ENCODE assay signal across 8 cellular contexts in the genomic region with DNA sequence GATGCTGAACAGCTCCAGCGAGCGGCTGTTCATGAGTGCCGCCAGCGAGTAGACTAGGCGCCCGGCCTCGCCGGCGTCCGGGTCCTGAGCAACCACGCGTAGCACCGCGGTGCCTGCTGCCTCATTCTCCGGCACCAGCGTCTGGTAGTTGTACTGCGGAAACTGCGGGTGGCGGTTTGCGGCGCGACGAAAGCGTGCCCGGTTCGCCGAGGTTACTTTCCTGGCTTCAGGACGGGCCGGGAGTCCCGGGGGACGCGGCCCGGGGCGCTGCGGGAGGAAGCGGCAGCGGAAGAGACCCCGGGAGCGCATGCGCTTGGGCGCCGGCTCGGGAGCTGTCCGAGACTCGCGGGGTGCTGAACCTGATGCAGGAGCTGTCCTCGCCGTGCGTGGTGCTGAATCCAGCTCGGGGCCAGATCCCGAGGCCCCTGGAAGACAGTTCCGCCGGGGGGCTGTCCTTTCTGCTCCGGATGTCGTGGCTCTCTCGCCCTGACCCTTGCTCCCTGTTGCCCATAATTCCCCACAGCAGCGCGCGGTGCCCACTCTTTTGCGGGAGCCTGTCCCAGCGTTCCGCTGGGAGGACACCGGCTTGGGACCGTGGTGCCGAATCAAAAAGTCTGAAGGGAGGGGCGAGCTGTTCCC. TPM values are rescaled to one million over a fixed set of nuclear protein-coding genes. Genes with fewer than 3 reads are reported as not detected.
DNase-seq lines count a peak whose midpoint lies in the region; ATAC-seq, FAIRE-seq and TF ChIP-seq lines count a peak whose summit lies in the region.

No MANE protein-coding gene starts in this region.

- TF ChIP-seq RAD21 in SK-N-SH (IDR thresholded peaks at IDR 0.05; ENCODE audit: low read length), result no peak

- CTCF ChIA-PET in SK-N-SH (lab: Yijun Ruan, JAX), result interaction anchor here (0.6 to 4.5 kb wide), 4 partner anchors 26 to 467 kb away, joined by 3 to 33 read pairs (median 4); a partner anchor contains a TSS

- ATAC-seq in left ventricle myocardium superior (peak; percentile 52), HG03432 (IDR thresholded peaks at IDR 0.05; ENCODE audit: unreplicated experiment) (no peak)

- H3K9ac ChIP-seq in SK-N-SH (no peak overlapping the region; the same call in 1 of the 2 replicates), adipocyte (ENCODE audit: low read length) (no peak overlapping the region)

- no peak for TF ChIP-seq POLR2A in GM12892 (IDR thresholded peaks at IDR 0.05; ENCODE audit: low read depth, low read length)

- H3K9me3 ChIP-seq in SK-N-SH, result no peaks in the 10 kb centered on the region
- H3K9me3 ChIP-seq in adipocyte (ENCODE audit: control insufficient read depth, low read length), result no peaks in the 10 kb centered on the region

- POLR2A ChIA-PET in SK-N-SH (lab: Yijun Ruan, JAX), result interaction anchor here (0.6 to 1.9 kb wide), 4 partner anchors 26 to 102 kb away, joined by 3 to 15 read pairs (median 4); a partner anchor contains a TSS

- intact Hi-C loops in left ventricle myocardium superior (cut with micrococcal nuclease), result no loop called here

- H3K9me2 ChIP-seq in SK-N-SH, result no peaks in the 10 kb centered on the region

- TF ChIP-seq EP300 in SK-N-SH (IDR thresholded peaks at IDR 0.05; ENCODE audit: borderline replicate concordance in 1 of 2, low read depth in 1 of 2, low read length in 1 of 2), result no peak

- peaks cover 28% of the 10 kb centered on the region for H3K79me2 ChIP-seq in SK-N-SH (ENCODE audit: insufficient read depth)

- 81% methylated on average over 47 of the region's 66 CpGs for WGBS in SK-N-SH (ENCODE audit: low lambda C conversion rate)

- H3K27me3 ChIP-seq in SK-N-SH (ENCODE audit: insufficient read depth), result no peaks in the 10 kb centered on the region
- H3K27me3 ChIP-seq in adipocyte (replicated peaks; ENCODE audit: control insufficient read depth, insufficient read depth, low read length), result no peaks in the 10 kb centered on the region

- H3K4me3 ChIP-seq in SK-N-SH (ENCODE audit: low read depth in 2 of 2, low read length in 1 of 2), result peak overlapping the region; percentile 61 to 77
- H3K4me3 ChIP-seq in adipocyte (ENCODE audit: low read length), result peak overlapping the region; percentile 79
- peak overlapping the region; percentile 51 for H3K4me3 ChIP-seq in retinal pigment epithelial cell (ENCODE audit: low read length)

- peaks cover 16% of the 10 kb centered on the region; the same call in 1 of the 2 replicates for H4K20me1 ChIP-seq in SK-N-SH (ENCODE audit: insufficient read depth)

- no peak overlapping the region for H3K27ac ChIP-seq in SK-N-SH (ENCODE audit: low read depth in 2 of 2, low read length in 1 of 2)

- no peak overlapping the region for H2AFZ ChIP-seq in SK-N-SH (ENCODE audit: low read depth)

- H3K4me2 ChIP-seq in SK-N-SH, result peak overlapping the region; percentile 98; the same call in 1 of the 2 replicates

- peaks cover 12% of the 10 kb centered on the region for H3F3A ChIP-seq in SK-N-SH (replicated peaks; ENCODE audit: insufficient read depth)

- DNase-seq in GM12892 (ENCODE audit: insufficient read length) (peak; percentile 83), SK-N-SH (no peak), adipocyte (ENCODE audit: low read depth) (peak; percentile 83), left ventricle myocardium superior (peak; percentile 80), retinal pigment epithelial cell (ENCODE audit: low read depth) (no peak), SW480 (ENCODE audit: low spot score) (no peak), DMS153 treated with DMSO at 0.1 percent for 48 hours (lab: John Stamatoyannopoulos, UW; ENCODE audit: unreplicated experiment) (no peak)

- no peak for TF ChIP-seq CTCF in SK-N-SH (IDR thresholded peaks at IDR 0.05)
- TF ChIP-seq CTCF in retinal pigment epithelial cell (conservative IDR thresholded peaks at IDR 0.05; ENCODE audit: low read depth, low read length), result no peak

- H3K36me3 ChIP-seq in SK-N-SH (replicated peaks in 1 of 2; ENCODE audit: control insufficient read depth in 1 of 2, insufficient read depth in 2 of 2, low read length in 1 of 2), result peaks cover 15 to 38% of the 10 kb centered on the region in 2 experiments
- H3K36me3 ChIP-seq in adipocyte (ENCODE audit: control insufficient read depth, insufficient read depth, low read length, severe bottlenecking), result no peaks in the 10 kb centered on the region

- FAIRE-seq in GM12892 (lab: Jason Lieb, UNC), result peak; percentile 78

- H3K4me1 ChIP-seq in SK-N-SH (ENCODE audit: control insufficient read depth in 1 of 2, insufficient read depth in 2 of 2, low read depth in 1 of 2, low read length in 1 of 2) (peaks cover 4 to 23% of the 10 kb centered on the region in 2 experiments; a peak in 2 of 4 replicates), adipocyte (ENCODE audit: control insufficient read depth, insufficient read depth, low read length) (peaks cover 24% of the 10 kb centered on the region)

TF ChIP-seq in SK-N-SH, 30 proteins besides CTCF, POLR2A, EP300 and RAD21:
- TF ChIP-seq, protein P1, sequence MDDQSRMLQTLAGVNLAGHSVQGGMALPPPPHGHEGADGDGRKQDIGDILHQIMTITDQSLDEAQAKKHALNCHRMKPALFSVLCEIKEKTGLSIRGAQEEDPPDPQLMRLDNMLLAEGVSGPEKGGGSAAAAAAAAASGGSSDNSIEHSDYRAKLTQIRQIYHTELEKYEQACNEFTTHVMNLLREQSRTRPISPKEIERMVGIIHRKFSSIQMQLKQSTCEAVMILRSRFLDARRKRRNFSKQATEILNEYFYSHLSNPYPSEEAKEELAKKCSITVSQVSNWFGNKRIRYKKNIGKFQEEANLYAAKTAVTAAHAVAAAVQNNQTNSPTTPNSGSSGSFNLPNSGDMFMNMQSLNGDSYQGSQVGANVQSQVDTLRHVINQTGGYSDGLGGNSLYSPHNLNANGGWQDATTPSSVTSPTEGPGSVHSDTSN (IDR thresholded peaks at IDR 0.05), result no peak
- TF ChIP-seq SIN3A (IDR thresholded peaks at IDR 0.05; ENCODE audit: borderline replicate concordance, low read depth, low read length), result peak; percentile 96
- TF ChIP-seq, protein P2, sequence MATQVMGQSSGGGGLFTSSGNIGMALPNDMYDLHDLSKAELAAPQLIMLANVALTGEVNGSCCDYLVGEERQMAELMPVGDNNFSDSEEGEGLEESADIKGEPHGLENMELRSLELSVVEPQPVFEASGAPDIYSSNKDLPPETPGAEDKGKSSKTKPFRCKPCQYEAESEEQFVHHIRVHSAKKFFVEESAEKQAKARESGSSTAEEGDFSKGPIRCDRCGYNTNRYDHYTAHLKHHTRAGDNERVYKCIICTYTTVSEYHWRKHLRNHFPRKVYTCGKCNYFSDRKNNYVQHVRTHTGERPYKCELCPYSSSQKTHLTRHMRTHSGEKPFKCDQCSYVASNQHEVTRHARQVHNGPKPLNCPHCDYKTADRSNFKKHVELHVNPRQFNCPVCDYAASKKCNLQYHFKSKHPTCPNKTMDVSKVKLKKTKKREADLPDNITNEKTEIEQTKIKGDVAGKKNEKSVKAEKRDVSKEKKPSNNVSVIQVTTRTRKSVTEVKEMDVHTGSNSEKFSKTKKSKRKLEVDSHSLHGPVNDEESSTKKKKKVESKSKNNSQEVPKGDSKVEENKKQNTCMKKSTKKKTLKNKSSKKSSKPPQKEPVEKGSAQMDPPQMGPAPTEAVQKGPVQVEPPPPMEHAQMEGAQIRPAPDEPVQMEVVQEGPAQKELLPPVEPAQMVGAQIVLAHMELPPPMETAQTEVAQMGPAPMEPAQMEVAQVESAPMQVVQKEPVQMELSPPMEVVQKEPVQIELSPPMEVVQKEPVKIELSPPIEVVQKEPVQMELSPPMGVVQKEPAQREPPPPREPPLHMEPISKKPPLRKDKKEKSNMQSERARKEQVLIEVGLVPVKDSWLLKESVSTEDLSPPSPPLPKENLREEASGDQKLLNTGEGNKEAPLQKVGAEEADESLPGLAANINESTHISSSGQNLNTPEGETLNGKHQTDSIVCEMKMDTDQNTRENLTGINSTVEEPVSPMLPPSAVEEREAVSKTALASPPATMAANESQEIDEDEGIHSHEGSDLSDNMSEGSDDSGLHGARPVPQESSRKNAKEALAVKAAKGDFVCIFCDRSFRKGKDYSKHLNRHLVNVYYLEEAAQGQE (IDR thresholded peaks at IDR 0.05; ENCODE audit: low read depth, low read length), result peak; percentile 99
TF ChIP-seq in SK-N-SH: peak in this region for 2.

RNA-seq across cellular contexts. Expression of a gene that starts 1.1 kb away (rescaled TPM):
- 0.89 TPM for polyA plus RNA-seq in GM12892 (2012; ENCODE audit: missing spikeins)
- 10.0 and 11.7 TPM in 2 replicates for polyA plus RNA-seq in SK-N-SH (2012; rRNA removed)
- polyA plus RNA-seq in SK-N-SH (2012; cell fraction: cytosol; rRNA removed), result 3.9 and 6.8 TPM in 2 replicates
- polyA plus RNA-seq in SK-N-SH (2012; cell fraction: nucleus; rRNA removed), result 32.5 and 36.5 TPM in 2 replicates
- total RNA-seq in left ventricle myocardium superior, result 0.35 TPM

RNA-seq across cellular contexts. Expression of a gene that starts 24.1 kb away (rescaled TPM):
- polyA plus RNA-seq in GM12892 (2012; ENCODE audit: missing spikeins), result 20.2 TPM
- polyA plus RNA-seq in SK-N-SH (2012; rRNA removed), result 20.4 and 24.9 TPM in 2 replicates
- polyA plus RNA-seq in SK-N-SH (2012; cell fraction: cytosol; rRNA removed), result 5.7 and 12.2 TPM in 2 replicates
- 50.4 and 56.5 TPM in 2 replicates for polyA plus RNA-seq in SK-N-SH (2012; cell fraction: nucleus; rRNA removed)
- total RNA-seq in left ventricle myocardium superior, result 13.6 TPM

RNA-seq across cellular contexts. Expression of a gene that starts 26.4 kb away (rescaled TPM):
- 14.3 TPM for polyA plus RNA-seq in GM12892 (2012; ENCODE audit: missing spikeins)
- polyA plus RNA-seq in SK-N-SH (2012; rRNA removed), result 31.9 and 39.6 TPM in 2 replicates
- 4.0 and 6.8 TPM in 2 replicates for polyA plus RNA-seq in SK-N-SH (2012; cell fraction: cytosol; rRNA removed)
- 246 and 273 TPM in 2 replicates for polyA plus RNA-seq in SK-N-SH (2012; cell fraction: nucleus; rRNA removed)
- 12.3 TPM for total RNA-seq in left ventricle myocardium superior

RNA-seq across cellular contexts. Expression of a gene that starts 40.1 kb away (rescaled TPM):
- not detected for polyA plus RNA-seq in GM12892 (2012; ENCODE audit: missing spikeins)
- not detected in 2 replicates for polyA plus RNA-seq in SK-N-SH (2012; rRNA removed)
- polyA plus RNA-seq in SK-N-SH (2012; cell fraction: cytosol; rRNA removed), result not detected in 2 replicates
- 0.43 and 1.0 TPM in 2 replicates for polyA plus RNA-seq in SK-N-SH (2012; cell fraction: nucleus; rRNA removed)
- not detected for total RNA-seq in left ventricle myocardium superior

RNA-seq across cellular contexts. Expression of a gene that starts 52.2 kb away (rescaled TPM):
- 188 TPM for polyA plus RNA-seq in GM12892 (2012; ENCODE audit: missing spikeins)
- 284 and 317 TPM in 2 replicates for polyA plus RNA-seq in SK-N-SH (2012; rRNA removed)
- 160 and 244 TPM in 2 replicates for polyA plus RNA-seq in SK-N-SH (2012; cell fraction: cytosol; rRNA removed)
- polyA plus RNA-seq in SK-N-SH (2012; cell fraction: nucleus; rRNA removed), result 311 and 334 TPM in 2 replicates
- 1,236 TPM for total RNA-seq in left ventricle myocardium superior

Comparison
In these comparisons a context has a peak if more than half of its experiments do, and no peak if none do; other contexts are left out.
1. DNase-seq: peak in GM12892 (single experiment), adipocyte (single experiment) and left ventricle myocardium superior (single experiment); none in SK-N-SH (single experiment), retinal pigment epithelial cell (single experiment), SW480 (single experiment) and DMS153 treated with DMSO at 0.1 percent for 48 hours (single experiment).
2. Peak in every context shown above with its lines, with median percentiles within 50 percentile points of each other: H3K4me3 ChIP-seq.